26 cellular contexts compared by ENCODE assay signal in the genomic region with DNA sequence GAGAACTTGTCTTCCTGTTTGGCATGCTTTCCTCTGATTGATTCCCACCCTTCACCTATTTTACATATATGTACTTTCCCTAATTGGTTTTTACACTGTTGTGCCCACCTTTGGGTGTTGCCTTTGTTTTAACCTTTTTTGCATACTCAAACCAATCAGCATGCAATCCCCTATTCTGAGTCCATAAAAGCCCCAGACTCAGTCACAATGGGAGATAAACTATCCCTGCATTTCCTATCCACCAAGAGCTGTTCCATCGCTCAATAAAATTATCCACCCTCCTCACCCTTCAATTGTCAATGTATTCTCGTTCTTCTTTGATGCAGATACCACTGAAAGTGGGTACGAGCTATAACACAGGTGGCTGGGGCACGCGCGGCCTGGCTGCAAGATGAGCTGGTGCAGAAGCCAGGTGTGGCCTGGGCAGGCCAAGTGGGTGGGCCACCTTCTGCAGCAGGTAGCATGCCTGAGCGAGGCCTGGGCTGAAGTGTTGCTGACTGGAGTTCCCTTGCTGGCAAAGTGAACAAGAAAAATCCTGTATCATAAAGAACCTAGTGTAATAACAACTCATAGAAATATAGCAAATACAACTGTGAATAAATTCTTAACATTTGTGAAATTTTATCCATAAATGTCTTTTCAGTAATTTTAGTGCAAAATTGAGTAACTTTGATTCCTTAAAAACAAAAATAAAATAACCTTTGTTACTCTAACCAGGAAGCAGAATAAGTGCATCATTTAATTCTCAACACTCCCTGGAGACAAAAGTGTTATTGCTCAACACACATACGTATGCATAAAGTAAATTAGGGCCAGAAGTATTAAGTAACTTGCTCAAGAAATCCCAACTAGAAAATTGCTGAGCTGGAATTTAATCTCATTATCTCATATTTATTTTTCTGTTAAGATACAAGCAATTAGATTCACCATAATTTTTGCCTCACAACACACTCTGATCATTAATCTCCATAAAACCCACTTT.
"Had no signal": no experiment of that assay in that cellular context is flagged by ENCODE, and none has a peak within 500 bp of the region (broad histone marks: within the 10 kb centered on the region; RNA-seq: fewer than 3 reads in every experiment).

No MANE protein-coding gene starts in this region.

- H3K4me1 ChIP-seq: breast epithelium, esophagus muscularis mucosa, left ventricle myocardium inferior, right lobe of liver, testis, vagina had no signal

- H3K9me3 ChIP-seq: esophagus muscularis mucosa, neutrophil, ovary, right lobe of liver, testis, vagina had no signal

- ATAC-seq: natural killer cell; right lobe of liver; stimulated activated naive B cell treated with anti-CD40 and anti-IgM and Interleukin-4, amounts not matched to agents 10 μg/mL and 1 μg/mL and 100 μg/mL, for 72 hours had no signal

- H3K4me3 ChIP-seq: breast epithelium, esophagus muscularis mucosa, left ventricle myocardium inferior, ovary, right lobe of liver, skin epidermis, testis, vagina had no signal

- FAIRE-seq: colon, endothelial cell of umbilical vein, TTC549 had no signal

- DNase-seq: activated CD4-positive, alpha-beta T cell treated with anti-CD3 and anti-CD28 coated beads for 1 hour; activated gamma-delta T cell treated with Interleukin-2 at 50 U/mL for 16 hours; activated T-cell treated with anti-CD3 and anti-CD28 coated beads, Interleukin-2, amount 50 U/mL, for 1 hour; amniotic stem cell; effector memory CD4-positive, alpha-beta T cell; foreskin fibroblast; kidney glomerular epithelial cell; left ventricle myocardium inferior; midbrain; natural killer cell; ovary; stimulated activated CD8-positive, alpha-beta memory T cell treated with anti-CD3 and anti-CD28 coated beads, Interleukin-4, amount 100 ng/mL, for 48 hours; stimulated activated naive B cell treated with anti-CD40 and anti-IgM and Interleukin-4, amounts not matched to agents 10 μg/mL and 1 μg/mL and 100 μg/mL, for 72 hours; T-helper 1 cell; testis; trophoblast cell; WERI-Rb-1 had no signal

- H3K27ac ChIP-seq: breast epithelium, esophagus muscularis mucosa, left ventricle myocardium inferior, neutrophil, ovary, right lobe of liver, skin epidermis, testis, vagina, WERI-Rb-1 had no signal

- H3K27me3 ChIP-seq: breast epithelium, esophagus muscularis mucosa, neutrophil, ovary, right lobe of liver, testis, vagina had no signal

- H3K36me3 ChIP-seq: breast epithelium, esophagus muscularis mucosa, left ventricle myocardium inferior, neutrophil, ovary, right lobe of liver, vagina, WERI-Rb-1 had no signal
